ENCODE assay signal across 19 cellular contexts in the genomic region with DNA sequence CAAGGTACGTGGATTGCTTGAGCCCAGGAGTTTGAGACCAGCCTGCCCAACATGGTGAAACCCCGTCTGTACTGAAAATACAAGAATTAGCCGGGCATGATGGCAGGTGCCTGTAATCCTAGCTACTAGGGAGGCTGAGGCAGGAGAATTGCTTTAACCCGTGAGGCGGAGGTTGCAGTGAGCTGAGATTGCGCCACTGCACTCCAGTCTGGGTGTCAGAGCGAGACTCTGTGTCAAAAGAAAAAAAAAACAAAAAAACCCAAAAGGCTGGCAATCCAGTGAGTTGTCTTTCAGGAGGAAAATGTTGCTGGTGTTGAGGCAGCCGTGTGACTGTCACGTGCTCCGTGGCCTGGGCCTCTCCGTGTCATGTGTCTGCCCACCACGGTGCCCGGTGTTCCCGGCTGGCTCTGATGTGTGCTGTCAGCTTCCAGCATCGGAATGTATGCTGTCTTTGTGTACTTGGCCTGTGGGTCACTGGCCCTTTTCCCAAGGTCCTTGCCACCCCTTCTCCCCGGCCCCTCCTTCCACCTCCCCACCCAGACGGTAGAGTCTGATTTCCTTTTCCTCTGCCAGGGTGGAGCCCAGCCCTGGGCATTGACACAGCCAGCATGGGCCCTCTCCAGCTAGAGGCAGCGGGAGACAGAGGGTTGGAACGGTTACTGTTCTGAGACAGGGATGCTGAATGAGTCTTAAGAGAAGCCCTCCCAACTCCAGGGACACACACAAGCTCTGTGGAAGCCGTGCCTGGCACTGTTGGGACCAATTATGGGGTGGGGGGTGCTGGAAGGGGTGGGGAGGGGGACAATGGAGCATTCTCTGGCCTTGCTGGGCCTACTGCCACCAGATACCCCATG. TPM values are rescaled to one million over a fixed set of nuclear protein-coding genes. Genes with fewer than 3 reads are reported as not detected.
DNase-seq lines count a peak whose midpoint lies in the region; ATAC-seq, FAIRE-seq and TF ChIP-seq lines count a peak whose summit lies in the region.
"Had no signal": no experiment of that assay in that cellular context is flagged by ENCODE, and none has a peak within 500 bp of the region (broad histone marks: within the 10 kb centered on the region; RNA-seq: fewer than 3 reads in every experiment).

No MANE protein-coding gene starts in this region.

- peak overlapping the region; percentile 51 for H2AFZ ChIP-seq in endothelial cell of umbilical vein (ENCODE audit: low read depth, low read length)

- H3K4me1 ChIP-seq in HEK293 (ENCODE audit: control insufficient read depth, insufficient read depth, low read length) = no peaks in the 10 kb centered on the region
- H3K4me1 ChIP-seq in endothelial cell of umbilical vein (ENCODE audit: control insufficient read depth, extremely low read depth, insufficient read depth, low read length) = no peaks in the 10 kb centered on the region
- H3K4me1 ChIP-seq in right lobe of liver = no peaks in the 10 kb centered on the region
- H3K4me1 ChIP-seq in sigmoid colon = no peaks in the 10 kb centered on the region
- H3K4me1 ChIP-seq: vagina had no signal

- WGBS in right lobe of liver (ENCODE audit: insufficient coverage, low coverage, low lambda C conversion rate, missing lambda C conversion rate) = 26% methylated on average over 15 of the region's 20 CpGs
- 68 to 85% methylated on average over 20 of the region's 20 CpGs for WGBS in sigmoid colon, 2 donors

- POLR2A ChIA-PET in HEK293 (lab: Yijun Ruan, JAX) = no interaction called here
- POLR2A ChIA-PET in endothelial cell of umbilical vein (lab: Charles Lee) = interaction anchor here (0.6 kb wide), 1 partner anchor 8 kb away, joined by 6 read pairs; no protein-coding TSS in a partner anchor

- H3K36me3 ChIP-seq in HEK293 (ENCODE audit: control insufficient read depth in 2 of 2, insufficient read depth in 1 of 2, low read length in 2 of 2) = no peaks in the 10 kb centered on the region
- H3K36me3 ChIP-seq in endothelial cell of umbilical vein (ENCODE audit: control insufficient read depth in 2 of 2, extremely low read depth in 1 of 2, insufficient read depth in 2 of 2, low read length in 2 of 2) = no peaks in the 10 kb centered on the region
- H3K36me3 ChIP-seq in right lobe of liver = no peaks in the 10 kb centered on the region
- no peaks in the 10 kb centered on the region for H3K36me3 ChIP-seq in sigmoid colon
- H3K36me3 ChIP-seq: neutrophil, vagina had no signal

- TF ChIP-seq EP300 in sigmoid colon (IDR thresholded peaks at IDR 0.05) = no peak

- BruUV-seq in endothelial cell of umbilical vein (replicated peaks; lab: Mats Ljungman, UMichigan) = no TSS peak

- H3K4me3 ChIP-seq in HEK293 (ENCODE audit: low read depth, low read length) (no peak overlapping the region), endothelial cell of umbilical vein (replicated peaks in 1 of 3; ENCODE audit: insufficient read depth in 1 of 3, low read depth in 1 of 3, low read length in 3 of 3) (no peak overlapping the region), right lobe of liver (no peak overlapping the region), sigmoid colon (no peak overlapping the region)
- H3K4me3 ChIP-seq: vagina had no signal

- FAIRE-seq in endothelial cell of umbilical vein (lab: Jason Lieb, UNC) = no peak
- FAIRE-seq: keratinocyte had no signal

- intact Hi-C loops in endothelial cell of umbilical vein (cut with micrococcal nuclease) (no loop called here), right lobe of liver (cut with DNase I) (no loop called here), sigmoid colon (cut with DNase I) (no loop called here)

- no peaks in the 10 kb centered on the region for H3K9me1 ChIP-seq in endothelial cell of umbilical vein (replicated peaks; ENCODE audit: control insufficient read depth, extremely low read depth, insufficient read depth, low read length)

- H3K9ac ChIP-seq in endothelial cell of umbilical vein (replicated peaks; ENCODE audit: extremely low read depth, insufficient read depth, low read length) = no peak overlapping the region

- no peak for TF ChIP-seq CTCF in HEK293 (tag by site-specific recombination; IDR thresholded peaks at IDR 0.05)
- no peak for TF ChIP-seq CTCF in endothelial cell of umbilical vein (IDR thresholded peaks at IDR 0.05; ENCODE audit: extremely low read depth in 1 of 2, insufficient read depth in 1 of 2, low read depth in 1 of 2, low read length in 2 of 2)
- TF ChIP-seq CTCF in right lobe of liver (IDR thresholded peaks at IDR 0.05) = no peak
- TF ChIP-seq CTCF in sigmoid colon (IDR thresholded peaks at IDR 0.05) = no peak

- H3K4me2 ChIP-seq in endothelial cell of umbilical vein (ENCODE audit: insufficient read depth, low read length) = no peak overlapping the region

- no peak overlapping the region for H3K27ac ChIP-seq in HEK293 (ENCODE audit: extremely low read depth, low read depth, low read length)
- H3K27ac ChIP-seq in endothelial cell of umbilical vein (ENCODE audit: insufficient read depth, low read depth, low read length) = no peak overlapping the region
- peak overlapping the region in 1 of 3 donors; percentile 18 for H3K27ac ChIP-seq in right lobe of liver
- H3K27ac ChIP-seq in sigmoid colon = no peak overlapping the region
- H3K27ac ChIP-seq: neutrophil, vagina had no signal

- H3K9me3 ChIP-seq in HEK293 (ENCODE audit: control insufficient read depth, insufficient read depth, low read depth, low read length) = no peaks in the 10 kb centered on the region
- no peaks in the 10 kb centered on the region for H3K9me3 ChIP-seq in endothelial cell of umbilical vein (replicated peaks; ENCODE audit: control insufficient read depth, insufficient read depth, low read length)
- no peaks in the 10 kb centered on the region for H3K9me3 ChIP-seq in right lobe of liver
- H3K9me3 ChIP-seq in sigmoid colon = no peaks in the 10 kb centered on the region
- H3K9me3 ChIP-seq: neutrophil, vagina had no signal

- CTCF ChIA-PET in HEK293 (lab: Yijun Ruan, JAX) = interaction anchor here (1.1 kb wide), 1 partner anchor 354 kb away, joined by 3 read pairs; no protein-coding TSS in a partner anchor
- CTCF ChIA-PET in endothelial cell of umbilical vein (lab: Charles Lee) = interaction anchor here (0.9 kb wide), 1 partner anchor 18 kb away, joined by 5 read pairs; no protein-coding TSS in a partner anchor

- peak; percentile 72 to 87 (median 76) for ATAC-seq in right lobe of liver
- ATAC-seq in HG02798 (IDR thresholded peaks at IDR 0.05; ENCODE audit: poor library complexity, unreplicated experiment) = no peak

- DNase-seq in endothelial cell of umbilical vein (ENCODE audit: low read depth, low spot score) = no peak
- peak in 2 of 3 donors; percentile 57 to 68 for DNase-seq in right lobe of liver
- DNase-seq in sigmoid colon = peak; percentile 70
- DNase-seq in DMS153 (lab: John Stamatoyannopoulos, UW) = no peak
- no peak for DNase-seq in mesenteric fat pad (ENCODE audit: low spot score)
- DNase-seq in EL = no peak
- DNase-seq: activated CD4-positive, alpha-beta T cell treated with anti-CD3 and anti-CD28 coated beads for 4 hours; effector CD4-positive, alpha-beta T cell; foreskin fibroblast; NCI-H1436; NCI-H524; stimulated activated CD4-positive, alpha-beta T cell treated with anti-CD3 and anti-CD28 coated beads, Interleukin-1b, Interleukin-23, amount 100 ng/mL, for 48 hours; stimulated activated CD8-positive, alpha-beta memory T cell treated with anti-CD3 and anti-CD28 coated beads, Interleukin-4, amount 100 ng/mL, for 48 hours had no signal

- no peaks in the 10 kb centered on the region for H3K79me2 ChIP-seq in endothelial cell of umbilical vein (ENCODE audit: control insufficient read depth, insufficient read depth, low read length)

- TF ChIP-seq POLR2A in endothelial cell of umbilical vein (IDR thresholded peaks at IDR 0.05; ENCODE audit: low read depth, low read length) (no peak), right lobe of liver (IDR thresholded peaks at IDR 0.05) (no peak), sigmoid colon (IDR thresholded peaks at IDR 0.05) (no peak)

- no peaks in the 10 kb centered on the region for H3K27me3 ChIP-seq in endothelial cell of umbilical vein (ENCODE audit: control insufficient read depth in 2 of 2, insufficient read depth in 2 of 2, low read length in 2 of 2)
- H3K27me3 ChIP-seq in right lobe of liver = no peaks in the 10 kb centered on the region
- H3K27me3 ChIP-seq in sigmoid colon = peaks cover 0 to 3% (median 0%) of the 10 kb centered on the region in 3 donors
- H3K27me3 ChIP-seq: vagina had no signal

- H4K20me1 ChIP-seq in endothelial cell of umbilical vein (replicated peaks; ENCODE audit: control insufficient read depth, extremely low read depth, insufficient read depth, low read length) = no peaks in the 10 kb centered on the region

- dilution Hi-C loops in endothelial cell of umbilical vein (cut with MboI; ENCODE audit: extremely low pct_ligation_motif_present, low sequenced_read_pairs) = no loop called here

RNA-seq across cellular contexts. Expression of a gene that starts 7.2 kb away (rescaled TPM):
- total RNA-seq in endothelial cell of umbilical vein (not detected in 2 replicates), right lobe of liver (10 to 100 TPM in 2 of 6 experiments, 1 to 10 TPM in 1, under 1 TPM in 3; 0.24 to 19.2 (median 1.4) TPM), sigmoid colon (1 to 10 TPM; 2.0 to 6.1 (median 3.0) TPM), mesenteric fat pad (0.48 TPM)
- polyA plus RNA-seq in endothelial cell of umbilical vein (not detected in 2 replicates), sigmoid colon (1 to 10 TPM in 1 of 3 donors, under 1 TPM in 1, not detected in 1; under 0.01 to 2.4 TPM)
- not detected in 2 replicates for polyA plus RNA-seq in endothelial cell of umbilical vein (2011; cell fraction: cytosol; rRNA removed)
- not detected in 2 replicates for polyA plus RNA-seq in endothelial cell of umbilical vein (2011; cell fraction: nucleus; rRNA removed)
- polyA plus RNA-seq in endothelial cell of umbilical vein (2012) = 0.12 and 0.30 TPM in 2 replicates
- polyA minus RNA-seq in endothelial cell of umbilical vein = not detected in 2 replicates
- not detected for polyA minus RNA-seq in endothelial cell of umbilical vein (2011; cell fraction: cytosol; rRNA and poly(A)+ RNA removed)
- polyA minus RNA-seq in endothelial cell of umbilical vein (2011; cell fraction: nucleus; rRNA and poly(A)+ RNA removed) = not detected in 2 replicates
- total RNA-seq: RPMI7951 had no signal
- polyA plus RNA-seq: keratinocyte had no signal

RNA-seq across cellular contexts. Expression of a gene that starts 21.5 kb away (rescaled TPM):
- 0.53 and 0.72 TPM in 2 replicates for total RNA-seq in endothelial cell of umbilical vein
- polyA plus RNA-seq in endothelial cell of umbilical vein = 0.52 and 0.88 TPM in 2 replicates
- polyA plus RNA-seq in endothelial cell of umbilical vein (2011; cell fraction: cytosol; rRNA removed) = 0.27 and 0.42 TPM in 2 replicates
- polyA plus RNA-seq in endothelial cell of umbilical vein (2011; cell fraction: nucleus; rRNA removed) = 0.21 TPM in 1 of 2 replicates, not detected in the other
- 3.9 and 4.2 TPM in 2 replicates for polyA plus RNA-seq in endothelial cell of umbilical vein (2012)
- polyA minus RNA-seq in endothelial cell of umbilical vein = 0.17 and 0.36 TPM in 2 replicates
- 15.4 TPM for polyA minus RNA-seq in endothelial cell of umbilical vein (2011; cell fraction: cytosol; rRNA and poly(A)+ RNA removed)
- 0.34 TPM in 1 of 2 replicates, not detected in the other for polyA minus RNA-seq in endothelial cell of umbilical vein (2011; cell fraction: nucleus; rRNA and poly(A)+ RNA removed)
- total RNA-seq in right lobe of liver = 1 to 10 TPM in 1 of 6 experiments, under 1 TPM in 2, not detected in 3; 0.27 to 1.6 (median 0.55) TPM
- total RNA-seq in sigmoid colon = 1 to 10 TPM in 1 of 4 donors, under 1 TPM in 2, not detected in 1; 0.16 to 1.8 (median 0.36) TPM
- 1 to 10 TPM in 1 of 3 donors, under 1 TPM in 2; 0.46 to 4.2 (median 0.60) TPM for polyA plus RNA-seq in sigmoid colon
- 1.8 TPM for total RNA-seq in mesenteric fat pad

RNA-seq across cellular contexts. Expression of a gene that starts 27.8 kb away (rescaled TPM):
- total RNA-seq in endothelial cell of umbilical vein (not detected in 2 replicates), right lobe of liver (1 to 10 TPM in 5 of 6 experiments, under 1 TPM in 1; 0.90 to 2.7 (median 1.8) TPM), sigmoid colon (1 to 10 TPM in 2 of 4 donors, under 1 TPM in 1, not detected in 1; 0.99 to 2.0 (median 1.1) TPM), mesenteric fat pad (4.5 TPM)
- polyA plus RNA-seq in endothelial cell of umbilical vein (not detected in 2 replicates), sigmoid colon (10 to 100 TPM in 1 of 3 donors, 1 to 10 TPM in 2; 1.8 to 18.1 (median 6.0) TPM)
- polyA plus RNA-seq in endothelial cell of umbilical vein (2011; cell fraction: cytosol; rRNA removed) = not detected in 2 replicates
- not detected in 2 replicates for polyA plus RNA-seq in endothelial cell of umbilical vein (2011; cell fraction: nucleus; rRNA removed)
- polyA plus RNA-seq in endothelial cell of umbilical vein (2012) = not detected in 2 replicates
- not detected in 2 replicates for polyA minus RNA-seq in endothelial cell of umbilical vein
- polyA minus RNA-seq in endothelial cell of umbilical vein (2011; cell fraction: cytosol; rRNA and poly(A)+ RNA removed) = not detected
- not detected in 2 replicates for polyA minus RNA-seq in endothelial cell of umbilical vein (2011; cell fraction: nucleus; rRNA and poly(A)+ RNA removed)
- total RNA-seq: RPMI7951 had no signal

RNA-seq across cellular contexts. Expression of a gene that starts 45.3 kb away (rescaled TPM):
- total RNA-seq in endothelial cell of umbilical vein (not detected in 2 replicates), right lobe of liver (10 to 100 TPM; 20.6 to 56.1 (median 23.0) TPM), sigmoid colon (1 to 10 TPM in 2 of 4 donors, under 1 TPM in 1, not detected in 1; 0.36 to 1.5 (median 1.3) TPM), mesenteric fat pad (not detected)
- polyA plus RNA-seq in endothelial cell of umbilical vein (not detected in 2 replicates), sigmoid colon (100 to 1,000 TPM in 2 of 3 donors, 10 to 100 TPM in 1; 70.3 to 202 (median 145) TPM)
- not detected in 2 replicates for polyA plus RNA-seq in endothelial cell of umbilical vein (2011; cell fraction: cytosol; rRNA removed)
- polyA plus RNA-seq in endothelial cell of umbilical vein (2011; cell fraction: nucleus; rRNA removed) = not detected in 2 replicates
- not detected in 2 replicates for polyA plus RNA-seq in endothelial cell of umbilical vein (2012)
- not detected in 2 replicates for polyA minus RNA-seq in endothelial cell of umbilical vein
- polyA minus RNA-seq in endothelial cell of umbilical vein (2011; cell fraction: cytosol; rRNA and poly(A)+ RNA removed) = 4.8 TPM
- not detected in 2 replicates for polyA minus RNA-seq in endothelial cell of umbilical vein (2011; cell fraction: nucleus; rRNA and poly(A)+ RNA removed)
- total RNA-seq: RPMI7951 had no signal

RNA-seq across cellular contexts. Expression of a gene that starts 49.8 kb away (rescaled TPM):
- 33.5 and 37.6 TPM in 2 replicates for total RNA-seq in endothelial cell of umbilical vein
- 10.2 and 12.8 TPM in 2 replicates for polyA plus RNA-seq in endothelial cell of umbilical vein
- polyA plus RNA-seq in endothelial cell of umbilical vein (2011; cell fraction: cytosol; rRNA removed) = 9.7 and 11.5 TPM in 2 replicates
- polyA plus RNA-seq in endothelial cell of umbilical vein (2011; cell fraction: nucleus; rRNA removed) = 8.1 and 9.2 TPM in 2 replicates
- polyA plus RNA-seq in endothelial cell of umbilical vein (2012) = 29.9 and 32.5 TPM in 2 replicates
- polyA minus RNA-seq in endothelial cell of umbilical vein = 15.5 and 16.0 TPM in 2 replicates
- 18.4 TPM for polyA minus RNA-seq in endothelial cell of umbilical vein (2011; cell fraction: cytosol; rRNA and poly(A)+ RNA removed)
- polyA minus RNA-seq in endothelial cell of umbilical vein (2011; cell fraction: nucleus; rRNA and poly(A)+ RNA removed) = 4.6 and 5.5 TPM in 2 replicates
- total RNA-seq in right lobe of liver = 10 to 100 TPM; 23.3 to 50.0 (median 30.0) TPM
- 100 to 1,000 TPM in 2 of 4 donors, 10 to 100 TPM in 2; 83.6 to 188 (median 109) TPM for total RNA-seq in sigmoid colon
- polyA plus RNA-seq in sigmoid colon = 100 to 1,000 TPM in 1 of 3 donors, 10 to 100 TPM in 2; 61.5 to 115 (median 85.9) TPM
- total RNA-seq in mesenteric fat pad = 21.5 TPM

Comparison
In these comparisons a context has a peak if more than half of its experiments do, and no peak if none do; other contexts are left out.
1. DNase-seq: peak in right lobe of liver (2 of 3) and sigmoid colon (single experiment); none in endothelial cell of umbilical vein (single experiment), DMS153 (single experiment), mesenteric fat pad (single experiment) and EL (single experiment).